In genomic region chr3:138173769-138174420, GRCh38 we compare ENCODE assay signal across 8 cellular contexts. TPM values are rescaled to one million over a fixed set of nuclear protein-coding genes. Genes with fewer than 3 reads are reported as not detected.
DNase-seq lines count a peak whose midpoint lies in the region; ATAC-seq lines count a peak whose summit lies in the region.

No MANE protein-coding gene starts in this region.

- H3K36me3 ChIP-seq in KOPT-K1 (ENCODE audit: insufficient read depth, low read length): peaks cover 41% of the 10 kb centered on the region

- H3K27ac Mint-ChIP-seq in dendritic cell treated with granulocyte-macrophage colony-stimulating factor and Interleukin-4, amounts not matched to agents 40 ng/mL and 50 ng/mL, for 4 days: peak overlapping the region; percentile 92
- peak overlapping the region; percentile 89 to 91 for H3K27ac Mint-ChIP-seq in natural killer cell treated with Interleukin-12 subunit alpha and Interleukin-12 subunit beta and Interleukin-15 and Interleukin-18, amount 100 ng/mL, for 72 hours

- H3K4me3 Mint-ChIP-seq in dendritic cell treated with granulocyte-macrophage colony-stimulating factor and Interleukin-4, amounts not matched to agents 40 ng/mL and 50 ng/mL, for 4 days: peak overlapping the region; percentile 89
- H3K4me3 Mint-ChIP-seq in natural killer cell treated with Interleukin-12 subunit alpha and Interleukin-12 subunit beta and Interleukin-15 and Interleukin-18, amount 100 ng/mL, for 72 hours: peak overlapping the region; percentile 96

- peak overlapping the region; percentile 86 for H3K27ac ChIP-seq in KOPT-K1 (ENCODE audit: low read depth, low read length, poor library complexity, severe bottlenecking)

- H3K36me3 Mint-ChIP-seq in dendritic cell treated with granulocyte-macrophage colony-stimulating factor and Interleukin-4, amounts not matched to agents 40 ng/mL and 50 ng/mL, for 4 days (ENCODE audit: low read depth): peaks cover 28% of the 10 kb centered on the region
- peaks cover 4% of the 10 kb centered on the region for H3K36me3 Mint-ChIP-seq in natural killer cell treated with Interleukin-12 subunit alpha and Interleukin-12 subunit beta and Interleukin-15 and Interleukin-18, amount 100 ng/mL, for 72 hours

- intact Hi-C loops in dendritic cell treated with granulocyte-macrophage colony-stimulating factor and Interleukin-4, amounts not matched to agents 40 ng/mL and 50 ng/mL, for 4 days (cut with micrococcal nuclease): loop anchor here (1.0 to 5.0 kb wide), 2 partner anchors 48 to 59 kb away; partner anchors contain the start of gene DZIP1L

- peaks cover 21% of the 10 kb centered on the region for H3K4me1 Mint-ChIP-seq in dendritic cell treated with granulocyte-macrophage colony-stimulating factor and Interleukin-4, amounts not matched to agents 40 ng/mL and 50 ng/mL, for 4 days (ENCODE audit: low read depth)
- peaks cover 12 to 26% of the 10 kb centered on the region in 2 donors for H3K4me1 Mint-ChIP-seq in natural killer cell treated with Interleukin-12 subunit alpha and Interleukin-12 subunit beta and Interleukin-15 and Interleukin-18, amount 100 ng/mL, for 72 hours (ENCODE audit: low read depth in 2 of 2)

- ATAC-seq in natural killer cell treated with Interleukin-12 subunit alpha and Interleukin-12 subunit beta and Interleukin-15 and Interleukin-18, amount 100 ng/mL, for 72 hours: peak in 1 of 2 donors; percentile 4

- DNase-seq in GM03348 (ENCODE audit: low spot score) (peak; percentile 10), NCI-H226 (no peak), middle frontal gyrus (ENCODE audit: extremely low spot score, low spot score) (no peak), GDM1 (lab: John Stamatoyannopoulos, UW) (no peak), ecto neural progenitor cell (ENCODE audit: low spot score) (no peak)
- no peak for DNase-seq in natural killer cell treated with Interleukin-12 subunit alpha and Interleukin-12 subunit beta and Interleukin-15 and Interleukin-18, amount 100 ng/mL, for 72 hours (ENCODE audit: low spot score)

- H3K9me3 ChIP-seq in KOPT-K1 (ENCODE audit: insufficient read depth, low read length, poor library complexity, severe bottlenecking): no peaks in the 10 kb centered on the region

- H3K9me3 Mint-ChIP-seq in dendritic cell treated with granulocyte-macrophage colony-stimulating factor and Interleukin-4, amounts not matched to agents 40 ng/mL and 50 ng/mL, for 4 days: no peaks in the 10 kb centered on the region
- no peaks in the 10 kb centered on the region for H3K9me3 Mint-ChIP-seq in natural killer cell treated with Interleukin-12 subunit alpha and Interleukin-12 subunit beta and Interleukin-15 and Interleukin-18, amount 100 ng/mL, for 72 hours

- H3K27me3 Mint-ChIP-seq in dendritic cell treated with granulocyte-macrophage colony-stimulating factor and Interleukin-4, amounts not matched to agents 40 ng/mL and 50 ng/mL, for 4 days: peaks cover 2% of the 10 kb centered on the region
- H3K27me3 Mint-ChIP-seq in natural killer cell treated with Interleukin-12 subunit alpha and Interleukin-12 subunit beta and Interleukin-15 and Interleukin-18, amount 100 ng/mL, for 72 hours: peaks cover 0 to 2% of the 10 kb centered on the region in 2 donors

RNA-seq across cellular contexts. Expression of gene DBR1, which starts 0.8 kb away (rescaled TPM):
- 10 to 100 TPM; 21.6 to 23.4 TPM for total RNA-seq in natural killer cell treated with Interleukin-12 subunit alpha and Interleukin-12 subunit beta and Interleukin-15 and Interleukin-18, amount 100 ng/mL, for 72 hours

RNA-seq across cellular contexts. Expression of gene ARMC8, which starts 13.2 kb away (rescaled TPM):
- 10 to 100 TPM; 50.2 to 56.6 TPM for total RNA-seq in natural killer cell treated with Interleukin-12 subunit alpha and Interleukin-12 subunit beta and Interleukin-15 and Interleukin-18, amount 100 ng/mL, for 72 hours

RNA-seq across cellular contexts. Expression of gene A4GNT, which starts 41.7 kb away (rescaled TPM):
- total RNA-seq in natural killer cell treated with Interleukin-12 subunit alpha and Interleukin-12 subunit beta and Interleukin-15 and Interleukin-18, amount 100 ng/mL, for 72 hours: not detected

RNA-seq across cellular contexts. Expression of gene DZIP1L, which starts 58.5 kb away (rescaled TPM):
- not detected for total RNA-seq in natural killer cell treated with Interleukin-12 subunit alpha and Interleukin-12 subunit beta and Interleukin-15 and Interleukin-18, amount 100 ng/mL, for 72 hours
